1 cellular context compared by ENCODE assay signal in genomic region chr22:49951001-49951677, GRCh38.
TF ChIP-seq lines count a peak whose summit lies in the region.

No MANE protein-coding gene starts in this region.

TF ChIP-seq in HepG2, 621 proteins besides CTCF, POLR2A, EP300 and RAD21 (continued from another document and continues in another):
- TF ChIP-seq GABPB1 (CRISPR knock-in tag; IDR thresholded peaks at IDR 0.05) (peak; percentile 59; the same call in 1 of the 2 replicates), ZSCAN12 (CRISPR knock-in tag; IDR thresholded peaks at IDR 0.05) (no peak), ZUFSP (CRISPR knock-in tag; IDR thresholded peaks at IDR 0.05; ENCODE audit: borderline replicate concordance) (no peak), E2F5 (CRISPR knock-in tag; conservative IDR thresholded peaks at IDR 0.05) (no peak), E2F1 (CRISPR knock-in tag; IDR thresholded peaks at IDR 0.05) (no peak), ZNF598 (CRISPR knock-in tag; IDR thresholded peaks at IDR 0.05; ENCODE audit: borderline replicate concordance) (no peak), EHMT2 (IDR thresholded peaks at IDR 0.05; ENCODE audit: borderline replicate concordance, low read depth, low read length) (no peak), ZNF234 (CRISPR knock-in tag; conservative IDR thresholded peaks at IDR 0.05) (no peak), ZNF670 (CRISPR knock-in tag; IDR thresholded peaks at IDR 0.05; ENCODE audit: borderline replicate concordance) (no peak), FOSL2 (CRISPR knock-in tag; IDR thresholded peaks at IDR 0.05) (no peak), ZBTB44 (CRISPR knock-in tag; IDR thresholded peaks at IDR 0.05) (no peak), FOXK1 (CRISPR knock-in tag; IDR thresholded peaks at IDR 0.05; ENCODE audit: borderline replicate concordance, low read depth) (no peak), NFE2L1 (CRISPR knock-in tag; IDR thresholded peaks at IDR 0.05; ENCODE audit: borderline replicate concordance) (no peak), RERE (CRISPR knock-in tag; IDR thresholded peaks at IDR 0.05; ENCODE audit: low read depth) (no peak), CENPX (CRISPR knock-in tag; IDR thresholded peaks at IDR 0.05) (no peak), NFATC3 (CRISPR knock-in tag; IDR thresholded peaks at IDR 0.05) (no peak), PHF5A (CRISPR knock-in tag; IDR thresholded peaks at IDR 0.05; ENCODE audit: low read depth, unreplicated experiment) (no peak), TERF1 (CRISPR knock-in tag; IDR thresholded peaks at IDR 0.05) (0 out of 2 replicates have a peak, but pooled peaks have one; percentile 33), GPBP1L1 (CRISPR knock-in tag; IDR thresholded peaks at IDR 0.05) (no peak), ZNF792 (CRISPR knock-in tag; IDR thresholded peaks at IDR 0.05) (no peak), CERS6 (CRISPR knock-in tag; IDR thresholded peaks at IDR 0.05) (no peak), ZSCAN9 (CRISPR knock-in tag; IDR thresholded peaks at IDR 0.05; ENCODE audit: borderline replicate concordance) (no peak), NR2F1 (CRISPR knock-in tag; IDR thresholded peaks at IDR 0.05) (no peak), ZNF567 (CRISPR knock-in tag; IDR thresholded peaks at IDR 0.05; ENCODE audit: borderline replicate concordance) (no peak), SMAD1 (CRISPR knock-in tag; IDR thresholded peaks at IDR 0.05; ENCODE audit: borderline replicate concordance, low read depth) (no peak), PAXIP1 (CRISPR knock-in tag; conservative IDR thresholded peaks at IDR 0.05) (no peak), EED (CRISPR knock-in tag; IDR thresholded peaks at IDR 0.05) (no peak), ATAD3A (CRISPR knock-in tag; IDR thresholded peaks at IDR 0.05) (no peak), PAWR (CRISPR knock-in tag; IDR thresholded peaks at IDR 0.05; ENCODE audit: borderline replicate concordance) (no peak), DZIP1 (CRISPR knock-in tag; IDR thresholded peaks at IDR 0.05) (no peak), ZNF281 (CRISPR knock-in tag; IDR thresholded peaks at IDR 0.05; ENCODE audit: borderline replicate concordance) (peak; percentile 61)
